In the genomic region with DNA sequence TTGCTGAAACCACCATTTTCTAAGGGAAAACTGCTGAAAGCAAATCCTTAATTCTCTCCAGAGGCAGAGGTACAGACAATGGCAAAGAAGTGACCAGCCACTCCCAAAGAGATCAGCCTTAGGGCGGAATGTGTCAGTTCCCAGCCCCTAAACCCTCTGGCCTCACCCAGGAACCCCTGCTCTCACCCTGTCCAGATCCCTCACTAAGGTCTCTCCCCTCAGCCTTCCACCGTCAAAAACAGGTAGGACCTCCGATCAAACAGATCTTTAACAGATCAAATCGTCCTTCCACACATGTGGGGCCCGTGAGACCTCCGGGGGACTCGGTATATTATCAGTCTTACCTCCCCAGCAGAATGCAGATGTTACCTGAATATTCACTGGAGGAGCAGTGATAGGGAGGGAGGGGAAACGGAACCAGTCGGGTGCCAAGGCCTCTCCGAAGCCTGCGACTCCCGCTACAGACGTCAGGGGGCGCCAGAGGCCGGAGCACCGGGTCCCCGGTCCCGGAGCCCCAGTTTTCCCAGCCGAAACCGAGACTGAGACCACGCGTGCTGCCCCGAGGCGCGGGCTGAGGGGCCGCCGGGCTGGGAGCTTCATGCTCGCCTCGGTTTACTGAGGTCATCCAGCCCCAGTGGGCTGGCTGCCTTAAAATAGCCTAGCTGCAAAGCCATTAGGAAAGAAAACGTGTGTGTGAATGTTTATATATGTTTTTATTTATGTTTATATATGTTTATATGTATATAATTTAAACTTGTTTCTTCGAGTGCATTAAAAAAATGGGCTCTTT, we compare ENCODE assay signal across 8 cellular contexts.
A peak's percentile ranks its signal among the peaks of the same experiment; 100 is the strongest.
DNase-seq lines count a peak whose midpoint lies in the region; ATAC-seq and TF ChIP-seq lines count a peak whose summit lies in the region.

No MANE protein-coding gene starts in this region.

- CTCF ChIA-PET in HEK293T (lab: Yijun Ruan, JAX): interaction anchor here (0.6 to 1.1 kb wide), 6 partner anchors 18 to 603 kb away, joined by 3 to 9 read pairs (median 4); partner anchors contain the start of gene POU2F1

- POLR2A ChIA-PET in HEK293T (lab: Yijun Ruan, JAX): interaction anchor here (4.4 kb wide), 1 partner anchor 154 kb away, joined by 31 read pairs; the partner anchor contains the start of gene POU2F1

- ATAC-seq in GM21528 (IDR thresholded peaks at IDR 0.05; ENCODE audit: low FRiP score, unreplicated experiment): no peak

- DNase-seq in GDM1 (lab: John Stamatoyannopoulos, UW) (peak; percentile 61), HEK293T (ENCODE audit: extremely low spot score) (peak; percentile 94), NCI-H1105 treated with DMSO at 0.1 percent for 48 hours (lab: John Stamatoyannopoulos, UW) (peak; percentile 69), T-helper 2 cell (peak; percentile 52 to 66 (median 61)), amygdala (lab: John Stamatoyannopoulos, UW) (peak in 49 of 56 donors; percentile 9 to 85 (median 60)), hippocampal formation (lab: John Stamatoyannopoulos, UW) (peak; percentile 33 to 63), skeletal muscle cell (ENCODE audit: low read depth) (no peak)

- peak overlapping the region; percentile 39 for H3K4me3 ChIP-seq in skeletal muscle cell (ENCODE audit: low read depth, low read length)

TF ChIP-seq in HEK293T, 16 proteins besides CTCF, POLR2A, EP300 and RAD21:
- TF ChIP-seq BHLHE40 (IDR thresholded peaks at IDR 0.05; ENCODE audit: borderline replicate concordance) (no peak), FOXK2 (IDR thresholded peaks at IDR 0.05) (no peak), L3MBTL2 (conservative IDR thresholded peaks at IDR 0.05) (peak; percentile 82), CTBP1 (IDR thresholded peaks at IDR 0.05; ENCODE audit: borderline replicate concordance) (no peak), TARDBP (IDR thresholded peaks at IDR 0.05) (no peak), SP1 (IDR thresholded peaks at IDR 0.05) (no peak), HDGF (IDR thresholded peaks at IDR 0.05; ENCODE audit: borderline replicate concordance) (no peak), ZNF384 (IDR thresholded peaks at IDR 0.05) (no peak)
